ENCODE assay signal across 11 cellular contexts in genomic region chr20:35453647-35454046, GRCh38. TPM values are rescaled to one million over a fixed set of nuclear protein-coding genes. Genes with fewer than 3 reads are reported as not detected.
DNase-seq lines count a peak whose midpoint lies in the region; ATAC-seq and TF ChIP-seq lines count a peak whose summit lies in the region.
"Had no signal": no experiment of that assay in that cellular context is flagged by ENCODE, and none has a peak within 500 bp of the region (broad histone marks: within the 10 kb centered on the region; RNA-seq: fewer than 3 reads in every experiment).

No MANE protein-coding gene starts in this region.

- DNase-seq in A673 (ENCODE audit: low spot score) (no peak), HCT116 (ENCODE audit: low read depth, low spot score) (no peak), right lobe of liver (no peak), dedifferentiated amniotic fluid mesenchymal stem cell (ENCODE audit: extremely low spot score) (no peak), testis (no peak), EL (no peak), medulla oblongata (ENCODE audit: extremely low spot score) (no peak)
- DNase-seq: DMS153, NCI-H1436, SHP77 had no signal

- H3K9ac ChIP-seq in HCT116 (ENCODE audit: low read length) = peak overlapping the region; percentile 90

- H3K27ac ChIP-seq in A673 (ENCODE audit: low read depth, low read length, poor library complexity, severe bottlenecking) (no peak overlapping the region), HCT116 (ENCODE audit: low read depth, low read length) (peak overlapping the region; percentile 95; the same call in 1 of the 2 replicates), right lobe of liver (peak overlapping the region in 2 of 3 donors; percentile 96 to 97), testis (no peak overlapping the region)

- TF ChIP-seq RAD21 in HCT116 (IDR thresholded peaks at IDR 0.05; ENCODE audit: low read depth) = no peak

- H3K36me3 Mint-ChIP-seq in activated T-helper 17 cell treated with anti-CD3 and anti-CD28 coated beads, Interleukin-2, amount 50 U/mL, for 72 hours (ENCODE audit: low read depth) = no peaks in the 10 kb centered on the region

- TF ChIP-seq CTCF in A673 (conservative IDR thresholded peaks at IDR 0.05; ENCODE audit: low read depth, low read length) (no peak), HCT116 (IDR thresholded peaks at IDR 0.05 in 2 of 3, conservative IDR thresholded peaks at IDR 0.05 in 1 of 3; ENCODE audit: borderline replicate concordance in 1 of 3, insufficient read depth in 1 of 3, low read depth in 2 of 3, low read length in 2 of 3) (no peak), right lobe of liver (IDR thresholded peaks at IDR 0.05) (no peak), testis (IDR thresholded peaks at IDR 0.05) (no peak)

- intact Hi-C loops in A673 (cut with micrococcal nuclease; ENCODE audit: unreplicated experiment) (no loop called here), HCT116 (cut with micrococcal nuclease) (no loop called here), right lobe of liver (cut with DNase I) (loop anchor here in 1 of 2 donors (5.0 kb wide), 1 partner anchor 151 kb away; no protein-coding TSS in a partner anchor), testis (cut with DNase I; ENCODE audit: low total_unique reads) (no loop called here)

- no peak overlapping the region for H2AFZ ChIP-seq in HCT116 (ENCODE audit: low read depth, low read length, poor library complexity, severe bottlenecking)

- peaks cover 31% of the 10 kb centered on the region for H3K79me2 ChIP-seq in HCT116 (ENCODE audit: insufficient read depth, low read length)

- H3K9me3 Mint-ChIP-seq in activated T-helper 17 cell treated with anti-CD3 and anti-CD28 coated beads, Interleukin-2, amount 50 U/mL, for 72 hours = no peaks in the 10 kb centered on the region

- no peaks in the 10 kb centered on the region for H3K9me3 ChIP-seq in A673 (ENCODE audit: low read depth, low read length, poor library complexity, severe bottlenecking)
- no peaks in the 10 kb centered on the region for H3K9me3 ChIP-seq in HCT116 (ENCODE audit: control insufficient read depth in 1 of 2, insufficient read depth in 1 of 2, low read depth in 1 of 2, low read length in 2 of 2)
- H3K9me3 ChIP-seq in right lobe of liver = no peaks in the 10 kb centered on the region
- no peaks in the 10 kb centered on the region for H3K9me3 ChIP-seq in testis

- BruUV-seq in A673 (replicated peaks; lab: Mats Ljungman, UMichigan) = no TSS peak
- no TSS peak for BruUV-seq in HCT116 (replicated peaks; lab: Mats Ljungman, UMichigan)

- CTCF ChIA-PET in A673 (lab: Charles Lee) (interaction anchor here (0.8 kb wide), 1 partner anchor 184 kb away, joined by 3 read pairs; no protein-coding TSS in a partner anchor), HCT116 (lab: Charles Lee) (interaction anchor here (1.8 kb wide), 1 partner anchor 149 kb away, joined by 7 read pairs; no protein-coding TSS in a partner anchor)

- no peaks in the 10 kb centered on the region for H3K36me3 ChIP-seq in A673 (ENCODE audit: insufficient read depth, low read length, poor library complexity, severe bottlenecking)
- no peaks in the 10 kb centered on the region; a peak in 1 of 4 replicates for H3K36me3 ChIP-seq in HCT116 (ENCODE audit: control insufficient read depth in 1 of 2, insufficient read depth in 2 of 2, low read length in 2 of 2)
- no peaks in the 10 kb centered on the region for H3K36me3 ChIP-seq in right lobe of liver
- no peaks in the 10 kb centered on the region for H3K36me3 ChIP-seq in testis (ENCODE audit: low read depth, missing control alignments)

- peak overlapping the region; percentile 99 for H3K27ac Mint-ChIP-seq in activated T-helper 17 cell treated with anti-CD3 and anti-CD28 coated beads, Interleukin-2, amount 50 U/mL, for 72 hours

- peaks cover 13% of the 10 kb centered on the region for H3K4me1 Mint-ChIP-seq in activated T-helper 17 cell treated with anti-CD3 and anti-CD28 coated beads, Interleukin-2, amount 50 U/mL, for 72 hours

- peak overlapping the region; percentile 78 for H3K4me2 ChIP-seq in HCT116 (ENCODE audit: low read length)

- ATAC-seq in HCT116 (no peak), right lobe of liver (no peak)
- ATAC-seq in activated T-helper 17 cell treated with anti-CD3 and anti-CD28 coated beads, Interleukin-2, amount 50 U/mL, for 72 hours (replicated peaks) = no peak

- H3K4me3 ChIP-seq in A673 (ENCODE audit: low read depth, low read length, poor library complexity, severe bottlenecking) (peak overlapping the region; percentile 89), HCT116 (replicated peaks in 1 of 2; ENCODE audit: low read depth in 1 of 2, low read length in 2 of 2) (peak overlapping the region; percentile 83 to 93), right lobe of liver (no peak overlapping the region), testis (peak overlapping the region in 1 of 2 donors; percentile 73)

- H3K27me3 ChIP-seq in A673 (replicated peaks; ENCODE audit: insufficient read depth, low read depth, low read length, poor library complexity) = no peaks in the 10 kb centered on the region
- H3K27me3 ChIP-seq in HCT116 (ENCODE audit: insufficient read depth, low read length) = no peaks in the 10 kb centered on the region
- no peaks in the 10 kb centered on the region for H3K27me3 ChIP-seq in right lobe of liver
- H3K27me3 ChIP-seq in testis = no peaks in the 10 kb centered on the region

- peak overlapping the region; percentile 91 for H3K4me3 Mint-ChIP-seq in activated T-helper 17 cell treated with anti-CD3 and anti-CD28 coated beads, Interleukin-2, amount 50 U/mL, for 72 hours

- no peaks in the 10 kb centered on the region for H3K27me3 Mint-ChIP-seq in activated T-helper 17 cell treated with anti-CD3 and anti-CD28 coated beads, Interleukin-2, amount 50 U/mL, for 72 hours

- no peaks in the 10 kb centered on the region for H3K9me2 ChIP-seq in HCT116 (ENCODE audit: insufficient read depth)

- 80% methylated on average over 7 of the region's 7 CpGs for WGBS in right lobe of liver (ENCODE audit: insufficient coverage, low coverage, low lambda C conversion rate, missing lambda C conversion rate)
- 58 to 59% methylated on average over 7 of the region's 7 CpGs for WGBS in testis, 2 donors

- no peaks in the 10 kb centered on the region for H4K20me1 ChIP-seq in HCT116 (ENCODE audit: insufficient read depth)

- RAD21 ChIA-PET in HCT116 (lab: Charles Lee; ENCODE audit: low non-redundant PET in 1 of 2, low total read pairs in 2 of 2, uncharacterized antibody in 2 of 2, unreplicated experiment in 2 of 2) = interaction anchor here in 1 of 2 experiments (0.7 kb wide), 1 partner anchor 169 kb away, joined by 3 read pairs; the partner anchor contains the start of gene EIF6

- POLR2A ChIA-PET in A673 (lab: Charles Lee; ENCODE audit: low non-redundant PET) (no interaction called here), HCT116 (lab: Charles Lee) (interaction anchor here (2.2 to 3.2 kb wide), 2 partner anchors 148 to 150 kb away, joined by 8 to 11 read pairs; no protein-coding TSS in a partner anchor)

- no peak for TF ChIP-seq POLR2A in HCT116 (IDR thresholded peaks at IDR 0.05; ENCODE audit: borderline replicate concordance, extremely low read depth, insufficient read depth, insufficient read length)
- TF ChIP-seq POLR2A in right lobe of liver (IDR thresholded peaks at IDR 0.05) = no peak
- TF ChIP-seq POLR2A in testis (IDR thresholded peaks at IDR 0.05) = no peak

- H3K4me1 ChIP-seq in A673 (ENCODE audit: insufficient read depth, low read length, poor library complexity, severe bottlenecking) = peaks cover 25% of the 10 kb centered on the region
- peaks cover 10 to 31% of the 10 kb centered on the region in 2 experiments; a peak in 3 of 4 replicates for H3K4me1 ChIP-seq in HCT116 (ENCODE audit: control insufficient read depth in 1 of 2, insufficient read depth in 2 of 2, low read length in 2 of 2)
- no peaks in the 10 kb centered on the region for H3K4me1 ChIP-seq in right lobe of liver
- peaks cover 9% of the 10 kb centered on the region for H3K4me1 ChIP-seq in testis

RNA-seq across cellular contexts. Expression of gene CEP250, which starts 1.8 kb away (rescaled TPM):
- total RNA-seq in A673 (2021) (56.6 and 59.0 TPM in 2 replicates), HCT116 (2021; ENCODE audit: unreplicated experiment) (42.3 TPM), right lobe of liver (10 to 100 TPM in 2 of 6 experiments, 1 to 10 TPM in 4; 5.9 to 11.2 (median 9.0) TPM), testis (10 to 100 TPM; 41.2 to 54.5 TPM)
- polyA plus RNA-seq in HCT116 (2012) = 25.9 and 32.2 TPM in 2 replicates
- total RNA-seq in activated T-helper 17 cell treated with anti-CD3 and anti-CD28 coated beads, Interleukin-2, amount 50 U/mL, for 72 hours = 10 to 100 TPM; 77.8 to 88.3 TPM
- 68.6 TPM for polyA plus RNA-seq in testis (ENCODE audit: insufficient read depth, low read depth, low replicate concordance)

RNA-seq across cellular contexts. Expression of gene GDF5, which starts 15.6 kb away (rescaled TPM):
- total RNA-seq in A673 (2021) = not detected in 2 replicates
- total RNA-seq in HCT116 (2021; ENCODE audit: unreplicated experiment) = not detected
- 0.12 and 0.16 TPM in 2 replicates for polyA plus RNA-seq in HCT116 (2012)
- not detected for total RNA-seq in activated T-helper 17 cell treated with anti-CD3 and anti-CD28 coated beads, Interleukin-2, amount 50 U/mL, for 72 hours
- not detected for total RNA-seq in right lobe of liver
- total RNA-seq in testis = 1 to 10 TPM in 1 of 2 donors, under 1 TPM in 1; 0.94 to 1.1 TPM
- polyA plus RNA-seq in testis (ENCODE audit: insufficient read depth, low read depth, low replicate concordance) = 0.84 TPM

RNA-seq across cellular contexts. Expression of gene UQCC1, which starts 41.9 kb away (rescaled TPM):
- total RNA-seq in A673 (2021) (64.6 and 71.1 TPM in 2 replicates), HCT116 (2021; ENCODE audit: unreplicated experiment) (51.7 TPM), right lobe of liver (10 to 100 TPM; 22.7 to 41.2 (median 35.0) TPM), testis (10 to 100 TPM; 48.9 to 52.8 TPM)
- polyA plus RNA-seq in HCT116 (2012) = 24.7 and 28.3 TPM in 2 replicates
- 10 to 100 TPM; 76.3 to 79.3 TPM for total RNA-seq in activated T-helper 17 cell treated with anti-CD3 and anti-CD28 coated beads, Interleukin-2, amount 50 U/mL, for 72 hours
- 55.8 TPM for polyA plus RNA-seq in testis (ENCODE audit: insufficient read depth, low read depth, low replicate concordance)

Comparison
In these comparisons a context has a peak if more than half of its experiments do, and no peak if none do; other contexts are left out.
1. H3K27ac ChIP-seq: peak in HCT116 (single experiment) and right lobe of liver (2 of 3); none in A673 (single experiment) and testis (0 of 2).
2. H3K4me3 ChIP-seq: peak in A673 (single experiment) and HCT116 (2 of 2); none in right lobe of liver (0 of 3).